21 cellular contexts compared by ENCODE assay signal in the genomic region with DNA sequence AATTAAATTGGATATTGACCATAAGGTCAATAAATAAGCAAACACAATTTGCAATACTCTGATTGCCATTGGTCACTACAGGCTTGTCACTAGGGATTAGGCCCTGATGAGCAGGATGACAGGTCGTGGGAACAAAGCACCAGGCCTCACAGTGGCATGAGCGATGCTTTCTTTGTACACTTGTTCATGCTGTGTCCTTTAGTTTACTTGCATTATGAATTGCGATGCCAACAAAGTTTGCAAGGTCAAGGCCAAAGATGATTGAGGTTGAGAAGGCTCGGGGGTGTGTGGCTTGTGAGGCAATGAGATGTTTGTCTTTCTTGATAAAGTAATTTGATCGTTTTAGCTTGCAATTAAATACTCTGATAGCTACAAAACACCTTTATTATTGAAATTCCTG.
"Had no signal": no experiment of that assay in that cellular context is flagged by ENCODE, and none has a peak within 500 bp of the region (broad histone marks: within the 10 kb centered on the region; RNA-seq: fewer than 3 reads in every experiment).

No MANE protein-coding gene starts in this region.

- H3K9me3 ChIP-seq: SJSA1 had no signal

- H3K4me1 ChIP-seq: SJSA1 had no signal

- H3K36me3 ChIP-seq: SJSA1 had no signal

- DNase-seq: KBM-7, MV-4-11, NCI-H1048, NCI-H1105, NCI-H1417 treated with DMSO at 0.1 percent for 48 hours, NCI-H146, NCI-H1694 treated with DMSO at 0.1 percent for 48 hours, NCI-H1930, NCI-H2081 treated with DMSO at 0.1 percent for 48 hours, NCI-H2171, NCI-H345, NCI-H446 treated with DMSO at 0.1 percent for 48 hours, NCI-H510A treated with DMSO at 0.1 percent for 48 hours, NCI-H526, Right ventricle myocardium superior, RPMI8226, SIG-M5, SW 1271 had no signal

- FAIRE-seq: RCC 7860 had no signal

- H3K27me3 ChIP-seq: SJSA1 had no signal

- H3K4me3 ChIP-seq: SJSA1, SK-N-MC had no signal

- H3K27ac ChIP-seq: SJSA1, SK-N-MC had no signal
